Comparison of ENCODE assay signal across 11 cellular contexts in the genomic region with DNA sequence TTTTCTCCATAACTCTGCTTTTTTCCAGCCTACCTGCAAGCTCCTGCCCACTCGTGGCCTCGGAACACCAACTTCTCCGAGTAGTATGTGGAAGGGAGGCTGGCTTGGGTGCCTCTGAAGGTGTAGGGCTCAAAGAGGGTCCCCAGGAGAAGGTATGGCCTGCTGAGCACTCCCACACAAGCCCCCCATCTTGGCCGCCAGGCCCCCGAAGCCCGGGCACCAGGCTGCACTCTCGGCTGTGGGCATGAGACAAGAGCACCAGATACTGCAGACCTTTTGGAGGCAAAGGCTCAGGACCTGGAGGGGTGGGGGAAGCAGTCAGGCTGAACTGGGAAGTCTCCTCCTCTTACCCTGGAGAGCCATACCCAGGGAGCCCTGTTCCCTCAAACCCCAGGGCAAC. TPM values are rescaled to one million over a fixed set of nuclear protein-coding genes. Genes with fewer than 3 reads are reported as not detected.
A peak's percentile ranks its signal among the peaks of the same experiment; 100 is the strongest.
DNase-seq lines count a peak whose midpoint lies in the region; ATAC-seq and TF ChIP-seq lines count a peak whose summit lies in the region.
"Had no signal": no experiment of that assay in that cellular context is flagged by ENCODE, and none has a peak within 500 bp of the region (broad histone marks: within the 10 kb centered on the region; RNA-seq: fewer than 3 reads in every experiment).

No MANE protein-coding gene starts in this region.

- peaks cover 36% of the 10 kb centered on the region for H3K4me1 Mint-ChIP-seq in activated naive CD4-positive, alpha-beta T cell treated with anti-CD3 and anti-CD28 coated beads, Interleukin-2, amount 50 U/mL, for 24 hours
- peaks cover 42% of the 10 kb centered on the region for H3K4me1 Mint-ChIP-seq in activated CD4-positive, alpha-beta memory T cell treated with anti-CD3 and anti-CD28 coated beads, Interleukin-2, amount 10 ng/mL, durations not matched to agents 7 days and 5 days
- peaks cover 12% of the 10 kb centered on the region for H3K4me1 Mint-ChIP-seq in type B pancreatic cell (ENCODE audit: unreplicated experiment)

- no peaks in the 10 kb centered on the region for H3K9me3 Mint-ChIP-seq in activated naive CD4-positive, alpha-beta T cell treated with anti-CD3 and anti-CD28 coated beads, Interleukin-2, amount 50 U/mL, for 24 hours
- no peaks in the 10 kb centered on the region for H3K9me3 Mint-ChIP-seq in activated CD4-positive, alpha-beta memory T cell treated with anti-CD3 and anti-CD28 coated beads, Interleukin-2, amount 10 ng/mL, durations not matched to agents 7 days and 5 days
- H3K9me3 Mint-ChIP-seq in type B pancreatic cell, result no peaks in the 10 kb centered on the region

- CTCF ChIA-PET in activated CD4-positive, alpha-beta memory T cell treated with anti-CD3 and anti-CD28 coated beads, Interleukin-2, amount 10 ng/mL, durations not matched to agents 7 days and 5 days (lab: Charles Lee), result interaction anchor here (0.7 to 3.4 kb wide), 2 partner anchors 14 to 17 kb away, joined by 3 to 31 read pairs; no protein-coding TSS in a partner anchor

- H3K27ac ChIP-seq in iPS-20b (ENCODE audit: low read length), result no peak overlapping the region
- H3K27ac ChIP-seq: foreskin keratinocyte had no signal

- H3K27me3 ChIP-seq in iPS-20b (ENCODE audit: insufficient read depth, low read length), result peaks cover 18% of the 10 kb centered on the region
- H3K27me3 ChIP-seq: foreskin keratinocyte had no signal

- H3K36me3 ChIP-seq in iPS-20b (ENCODE audit: insufficient read depth, low read depth, low read length), result peaks cover 33% of the 10 kb centered on the region

- no peak for ATAC-seq in HG03520 (IDR thresholded peaks at IDR 0.05; ENCODE audit: unreplicated experiment)

- H3K27me3 Mint-ChIP-seq in activated naive CD4-positive, alpha-beta T cell treated with anti-CD3 and anti-CD28 coated beads, Interleukin-2, amount 50 U/mL, for 24 hours, result no peaks in the 10 kb centered on the region
- H3K27me3 Mint-ChIP-seq in activated CD4-positive, alpha-beta memory T cell treated with anti-CD3 and anti-CD28 coated beads, Interleukin-2, amount 10 ng/mL, durations not matched to agents 7 days and 5 days, result no peaks in the 10 kb centered on the region
- peaks cover 6% of the 10 kb centered on the region for H3K27me3 Mint-ChIP-seq in type B pancreatic cell

- peaks cover 2% of the 10 kb centered on the region for H3K36me3 Mint-ChIP-seq in activated naive CD4-positive, alpha-beta T cell treated with anti-CD3 and anti-CD28 coated beads, Interleukin-2, amount 50 U/mL, for 24 hours
- H3K36me3 Mint-ChIP-seq in activated CD4-positive, alpha-beta memory T cell treated with anti-CD3 and anti-CD28 coated beads, Interleukin-2, amount 10 ng/mL, durations not matched to agents 7 days and 5 days (ENCODE audit: low read depth), result peaks cover 22% of the 10 kb centered on the region
- peaks cover 14% of the 10 kb centered on the region for H3K36me3 Mint-ChIP-seq in type B pancreatic cell

- no peak for DNase-seq in activated naive CD4-positive, alpha-beta T cell treated with Interleukin-2 at 50 U/mL for 16 hours
- DNase-seq in activated CD4-positive, alpha-beta memory T cell treated with anti-CD3 and anti-CD28 coated beads, Interleukin-2, amount 10 ng/mL, durations not matched to agents 7 days and 5 days, result no peak
- DNase-seq in type B pancreatic cell (ENCODE audit: extremely low spot score, unreplicated experiment), result peak; percentile 65
- DNase-seq in DMS 273 treated with DMSO at 0.1 percent for 48 hours (lab: John Stamatoyannopoulos, UW), result no peak
- no peak for DNase-seq in midbrain (lab: John Stamatoyannopoulos, UW)
- DNase-seq: activated CD4-positive, alpha-beta T cell treated with anti-CD3 and anti-CD28 coated beads, Interleukin-2, amount 50 U/mL, for 1 hour; NCI-H187 treated with DMSO at 0.1 percent for 48 hours had no signal

- POLR2A ChIA-PET in activated CD4-positive, alpha-beta memory T cell treated with anti-CD3 and anti-CD28 coated beads, Interleukin-2, amount 10 ng/mL, durations not matched to agents 7 days and 5 days (lab: Charles Lee), result interaction anchor here (3.6 to 5.0 kb wide), 2 partner anchors 17 to 19 kb away, joined by 28 to 90 read pairs; a partner anchor contains a TSS

- no peak overlapping the region for H3K27ac Mint-ChIP-seq in activated naive CD4-positive, alpha-beta T cell treated with anti-CD3 and anti-CD28 coated beads, Interleukin-2, amount 50 U/mL, for 24 hours
- H3K27ac Mint-ChIP-seq in activated CD4-positive, alpha-beta memory T cell treated with anti-CD3 and anti-CD28 coated beads, Interleukin-2, amount 10 ng/mL, durations not matched to agents 7 days and 5 days, result peak overlapping the region; percentile 93
- H3K27ac Mint-ChIP-seq in type B pancreatic cell, result peak overlapping the region; percentile 95

- H3K4me3 ChIP-seq in iPS-20b (ENCODE audit: low read length), result peak overlapping the region; percentile 78

- H3K9me3 ChIP-seq in iPS-20b (ENCODE audit: insufficient read depth, low read depth, low read length), result no peaks in the 10 kb centered on the region

- H3K4me1 ChIP-seq in iPS-20b (ENCODE audit: insufficient read depth, low read length), result peaks cover 5% of the 10 kb centered on the region; the same call in 1 of the 2 replicates
- H3K4me1 ChIP-seq: foreskin keratinocyte had no signal

- TF ChIP-seq CTCF in type B pancreatic cell (conservative IDR thresholded peaks at IDR 0.05), result no peak

- peak overlapping the region; percentile 93 for H3K4me3 Mint-ChIP-seq in activated naive CD4-positive, alpha-beta T cell treated with anti-CD3 and anti-CD28 coated beads, Interleukin-2, amount 50 U/mL, for 24 hours
- H3K4me3 Mint-ChIP-seq in activated CD4-positive, alpha-beta memory T cell treated with anti-CD3 and anti-CD28 coated beads, Interleukin-2, amount 10 ng/mL, durations not matched to agents 7 days and 5 days, result peak overlapping the region; percentile 84
- H3K4me3 Mint-ChIP-seq in type B pancreatic cell, result peak overlapping the region; percentile 92

- H3K9ac ChIP-seq in iPS-20b (ENCODE audit: low read depth, low read length), result peak overlapping the region; percentile 89

RNA-seq across cellular contexts. Expression of a gene that starts 1.7 kb away (rescaled TPM):
- total RNA-seq in activated CD4-positive, alpha-beta memory T cell treated with anti-CD3 and anti-CD28 coated beads, Interleukin-2, amount 10 ng/mL, durations not matched to agents 7 days and 5 days, result 10 to 100 TPM; 45.9 to 49.8 TPM
- 55.0 and 73.0 TPM in 2 replicates for total RNA-seq in type B pancreatic cell (ENCODE audit: low replicate concordance)

RNA-seq across cellular contexts. Expression of a gene that starts 19.2 kb away (rescaled TPM):
- 10 to 100 TPM; 54.1 to 60.1 TPM for total RNA-seq in activated CD4-positive, alpha-beta memory T cell treated with anti-CD3 and anti-CD28 coated beads, Interleukin-2, amount 10 ng/mL, durations not matched to agents 7 days and 5 days
- total RNA-seq in type B pancreatic cell (ENCODE audit: low replicate concordance), result 33.0 and 35.0 TPM in 2 replicates

RNA-seq across cellular contexts. Expression of a gene that starts 31.5 kb away (rescaled TPM):
- 10 to 100 TPM; 31.4 to 32.0 TPM for total RNA-seq in activated CD4-positive, alpha-beta memory T cell treated with anti-CD3 and anti-CD28 coated beads, Interleukin-2, amount 10 ng/mL, durations not matched to agents 7 days and 5 days
- 33.4 and 33.7 TPM in 2 replicates for total RNA-seq in type B pancreatic cell (ENCODE audit: low replicate concordance)

RNA-seq across cellular contexts. Expression of a gene that starts 48.8 kb away (rescaled TPM):
- 1 to 10 TPM; 6.3 to 6.4 TPM for total RNA-seq in activated CD4-positive, alpha-beta memory T cell treated with anti-CD3 and anti-CD28 coated beads, Interleukin-2, amount 10 ng/mL, durations not matched to agents 7 days and 5 days
- total RNA-seq in type B pancreatic cell (ENCODE audit: low replicate concordance), result 10.1 and 14.8 TPM in 2 replicates
